35 cellular contexts compared by ENCODE assay signal in the genomic region with DNA sequence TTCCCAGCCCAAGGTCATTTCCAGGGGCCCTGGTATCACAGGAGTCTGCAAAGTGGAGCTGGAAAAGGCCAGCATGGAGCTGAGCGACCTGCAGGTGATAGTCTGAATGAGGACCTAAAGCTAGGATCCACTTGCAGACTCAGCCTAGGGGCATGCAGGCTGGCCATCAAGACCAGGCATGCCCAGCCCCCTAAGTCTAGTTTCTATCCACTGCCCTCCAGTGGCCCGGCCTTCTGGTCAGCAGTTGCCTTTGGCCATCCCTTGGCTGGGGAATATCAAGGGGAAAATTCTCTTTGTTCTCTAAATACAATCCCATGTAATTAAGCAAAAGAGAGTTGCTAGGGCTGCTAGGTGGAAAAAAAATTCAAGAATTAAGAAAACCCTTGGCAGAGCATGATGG.
"Had no signal": no experiment of that assay in that cellular context is flagged by ENCODE, and none has a peak within 500 bp of the region (broad histone marks: within the 10 kb centered on the region; RNA-seq: fewer than 3 reads in every experiment).

No MANE protein-coding gene starts in this region.

- H3K27me3 Mint-ChIP-seq: activated CD4-positive, alpha-beta T cell treated with anti-CD3 and anti-CD28 coated beads, Interleukin-2, amount 10 ng/mL, durations not matched to agents 24 days and 14 days had no signal

- H3K9me3 ChIP-seq: ascending aorta had no signal

- ATAC-seq: activated CD8-positive, alpha-beta T cell treated with anti-CD3 and anti-CD28 coated beads for 36 hours; activated naive CD8-positive, alpha-beta T cell treated with anti-CD3 and anti-CD28 coated beads, Interleukin-2, amount 50 U/mL, for 24 hours; activated T-cell treated with anti-CD3 and anti-CD28 coated beads, Interleukin-2, amount 50 U/mL, for 4 hours; activated T-cell treated with anti-CD3 and anti-CD28 coated beads, Interleukin-2, amount 50 U/mL, for 72 hours; activated T-helper 17 cell treated with anti-CD3 and anti-CD28 coated beads, Interleukin-2, amount 50 U/mL, for 72 hours had no signal

- H3K4me1 ChIP-seq: ascending aorta had no signal

- H3K27ac Mint-ChIP-seq: activated B cell treated with CpG ODN at 0.5 μM for 24 hours; activated CD4-positive, alpha-beta memory T cell treated with anti-CD3 and anti-CD28 coated beads for 36 hours; activated CD4-positive, alpha-beta T cell treated with anti-CD3 and anti-CD28 coated beads, Interleukin-2, amount 10 ng/mL, durations not matched to agents 24 days and 14 days; activated CD8-positive, alpha-beta T cell treated with anti-CD3 and anti-CD28 coated beads for 36 hours; activated naive CD4-positive, alpha-beta T cell treated with anti-CD3 and anti-CD28 coated beads for 36 hours; activated naive CD8-positive, alpha-beta T cell; activated naive CD8-positive, alpha-beta T cell treated with anti-CD3 and anti-CD28 coated beads, Interleukin-2, amount 10 ng/mL, durations not matched to agents 7 days and 5 days; activated naive CD8-positive, alpha-beta T cell treated with anti-CD3 and anti-CD28 coated beads, Interleukin-2, amount 50 U/mL, for 24 hours; activated T-cell treated with anti-CD3 and anti-CD28 coated beads, Interleukin-2, amount 50 U/mL, for 72 hours; activated T-helper 1 cell treated with anti-CD3 and anti-CD28 coated beads, Interleukin-12 subunit alpha, Interleukin-12 subunit beta, Interleukin-2, Interleukin-4 antibody, amounts not matched to agents 30 ng/mL and 10 ng/mL and 1 ng/mL, durations not matched to agents 14 hours and 24 hours and 36 hours; activated T-helper 17 cell treated with anti-CD3 and anti-CD28 coated beads, Interleukin-2, amount 50 U/mL, for 72 hours; brain; T-helper 1 cell treated with Interleukin-12 subunit alpha and Interleukin-12 subunit beta and Interleukin-4 antibody, amounts not matched to agents 30 μg/mL and 1 μg/mL, for 36 hours; T-helper 2 cell treated with Interferon-gamma antibody and Interleukin-4, amounts not matched to agents 5 μg/mL and 100 μg/mL, for 36 hours had no signal

- DNase-seq: activated B cell treated with CpG ODN at 0.5 μM for 24 hours; activated CD4-positive, alpha-beta memory T cell treated with anti-CD3 and anti-CD28 coated beads for 36 hours; activated CD4-positive, alpha-beta T cell treated with anti-CD3 and anti-CD28 coated beads for 4 hours; activated CD4-positive, alpha-beta T cell treated with anti-CD3 and anti-CD28 coated beads, Interleukin-2, amount 10 ng/mL, durations not matched to agents 24 days and 14 days; activated CD4-positive, alpha-beta T cell treated with anti-CD3 and anti-CD28 coated beads, Interleukin-2, amount 50 U/mL, for 1 hour; activated CD4-positive, alpha-beta T cell treated with anti-CD3 and anti-CD28 coated beads, Interleukin-2, amount 50 U/mL, for 4 hours; activated CD4-positive, CD25-positive, alpha-beta regulatory T cell treated with anti-CD3 and anti-CD28 coated beads, Interleukin-2, amount 50 U/mL, for 72 hours; activated CD8-positive, alpha-beta memory T cell treated with anti-CD3 and anti-CD28 coated beads, Interleukin-2, amount 50 U/mL, for 4 hours; activated CD8-positive, alpha-beta T cell treated with anti-CD3 and anti-CD28 coated beads for 36 hours; activated effector memory CD4-positive, alpha-beta T cell treated with anti-CD3 and anti-CD28 coated beads, Interleukin-2, amount 50 U/mL, for 16 hours; activated gamma-delta T cell treated with Interleukin-2 at 50 U/mL for 16 hours; activated naive CD4-positive, alpha-beta T cell; activated naive CD4-positive, alpha-beta T cell treated with anti-CD3 and anti-CD28 coated beads for 36 hours; activated naive CD4-positive, alpha-beta T cell treated with anti-CD3 and anti-CD28 coated beads, Interleukin-2, amount 50 U/mL, for 16 hours; activated naive CD8-positive, alpha-beta T cell treated with anti-CD3 and anti-CD28 coated beads, Interleukin-2, amount 10 ng/mL, durations not matched to agents 7 days and 5 days; activated naive CD8-positive, alpha-beta T cell treated with anti-CD3 and anti-CD28 coated beads, Interleukin-2, amount 50 U/mL, for 24 hours; activated T-cell treated with anti-CD3 and anti-CD28 coated beads for 4 hours; activated T-cell treated with anti-CD3 and anti-CD28 coated beads, Interleukin-2, amount 50 U/mL, for 1 hour; activated T-cell treated with anti-CD3 and anti-CD28 coated beads, Interleukin-2, amount 50 U/mL, for 4 hours; activated T-cell treated with anti-CD3 and anti-CD28 coated beads, Interleukin-2, amount 50 U/mL, for 72 hours; amygdala; anterior cingulate cortex; central memory CD4-positive, alpha-beta T cell; T-helper 1 cell; T-helper 2 cell; T-helper 9 cell had no signal

- H3K4me1 Mint-ChIP-seq: activated B cell treated with CpG ODN at 0.5 μM for 24 hours; activated CD4-positive, alpha-beta T cell treated with anti-CD3 and anti-CD28 coated beads, Interleukin-2, amount 10 ng/mL, durations not matched to agents 24 days and 14 days; activated naive CD8-positive, alpha-beta T cell treated with anti-CD3 and anti-CD28 coated beads, Interleukin-2, amount 10 ng/mL, durations not matched to agents 7 days and 5 days; activated naive CD8-positive, alpha-beta T cell treated with anti-CD3 and anti-CD28 coated beads, Interleukin-2, amount 50 U/mL, for 24 hours; activated T-helper 17 cell treated with anti-CD3 and anti-CD28 coated beads, Interleukin-2, amount 50 U/mL, for 72 hours; brain had no signal

- H3K27ac ChIP-seq: ascending aorta, cardiac muscle cell, VCaP had no signal

- H3K9me3 Mint-ChIP-seq: activated CD4-positive, alpha-beta T cell treated with anti-CD3 and anti-CD28 coated beads, Interleukin-2, amount 10 ng/mL, durations not matched to agents 24 days and 14 days; activated CD8-positive, alpha-beta T cell treated with anti-CD3 and anti-CD28 coated beads for 36 hours; activated naive CD4-positive, alpha-beta T cell treated with anti-CD3 and anti-CD28 coated beads for 36 hours; activated naive CD8-positive, alpha-beta T cell treated with anti-CD3 and anti-CD28 coated beads, Interleukin-2, amount 50 U/mL, for 24 hours; activated T-cell treated with anti-CD3 and anti-CD28 coated beads, Interleukin-2, amount 50 U/mL, for 4 hours; activated T-helper 1 cell treated with anti-CD3 and anti-CD28 coated beads, Interleukin-12 subunit alpha, Interleukin-12 subunit beta, Interleukin-2, Interleukin-4 antibody, amounts not matched to agents 30 ng/mL and 10 ng/mL and 1 ng/mL, durations not matched to agents 14 hours and 24 hours and 36 hours had no signal

- H3K36me3 Mint-ChIP-seq: activated CD4-positive, alpha-beta memory T cell treated with anti-CD3 and anti-CD28 coated beads for 36 hours; activated naive CD8-positive, alpha-beta T cell; activated naive CD8-positive, alpha-beta T cell treated with anti-CD3 and anti-CD28 coated beads, Interleukin-2, amount 10 ng/mL, durations not matched to agents 7 days and 5 days; brain had no signal

- H3K4me3 ChIP-seq: ascending aorta, cardiac muscle cell had no signal

- H3K27me3 ChIP-seq: ascending aorta had no signal

- H3K4me3 Mint-ChIP-seq: activated B cell treated with CpG ODN at 0.5 μM for 24 hours; activated CD4-positive, alpha-beta memory T cell treated with anti-CD3 and anti-CD28 coated beads for 36 hours; activated CD4-positive, alpha-beta T cell treated with anti-CD3 and anti-CD28 coated beads, Interleukin-2, amount 10 ng/mL, durations not matched to agents 24 days and 14 days; activated CD8-positive, alpha-beta T cell treated with anti-CD3 and anti-CD28 coated beads for 36 hours; activated naive CD4-positive, alpha-beta T cell treated with anti-CD3 and anti-CD28 coated beads for 36 hours; activated naive CD8-positive, alpha-beta T cell; activated naive CD8-positive, alpha-beta T cell treated with anti-CD3 and anti-CD28 coated beads, Interleukin-2, amount 10 ng/mL, durations not matched to agents 7 days and 5 days; activated naive CD8-positive, alpha-beta T cell treated with anti-CD3 and anti-CD28 coated beads, Interleukin-2, amount 50 U/mL, for 24 hours; activated T-cell treated with anti-CD3 and anti-CD28 coated beads, Interleukin-2, amount 50 U/mL, for 4 hours; activated T-cell treated with anti-CD3 and anti-CD28 coated beads, Interleukin-2, amount 50 U/mL, for 72 hours; activated T-helper 1 cell treated with anti-CD3 and anti-CD28 coated beads, Interleukin-12 subunit alpha, Interleukin-12 subunit beta, Interleukin-2, Interleukin-4 antibody, amounts not matched to agents 30 ng/mL and 10 ng/mL and 1 ng/mL, durations not matched to agents 14 hours and 24 hours and 36 hours; activated T-helper 17 cell treated with anti-CD3 and anti-CD28 coated beads, Interleukin-2, amount 50 U/mL, for 72 hours; brain; T-helper 1 cell treated with Interleukin-12 subunit alpha and Interleukin-12 subunit beta and Interleukin-4 antibody, amounts not matched to agents 30 μg/mL and 1 μg/mL, for 36 hours; T-helper 2 cell treated with Interferon-gamma antibody and Interleukin-4, amounts not matched to agents 5 μg/mL and 100 μg/mL, for 36 hours had no signal

- H3K36me3 ChIP-seq: ascending aorta, cardiac muscle cell had no signal
